8 cellular contexts compared by ENCODE assay signal in genomic region chr7:127107601-127108007, GRCh38.
A peak's percentile ranks its signal among the peaks of the same experiment; 100 is the strongest.
DNase-seq lines count a peak whose midpoint lies in the region; ATAC-seq and TF ChIP-seq lines count a peak whose summit lies in the region.

No MANE protein-coding gene starts in this region.

- no peak overlapping the region for H3K23ac ChIP-seq in mesendoderm (ENCODE audit: low read length)

- no CpG with 5 or more reads among the region's 5 CpGs for WGBS in mesendoderm (ENCODE audit: extremely low coverage, insufficient coverage, low lambda C conversion rate)

- no peaks in the 10 kb centered on the region for H3K36me3 ChIP-seq in Peyer's patch
- no peaks in the 10 kb centered on the region for H3K36me3 ChIP-seq in mesendoderm (ENCODE audit: control insufficient read depth, insufficient read depth, low read length)

- TF ChIP-seq CTCF in Peyer's patch (IDR thresholded peaks at IDR 0.05) = peak in 4 of 6 experiments; percentile 8 to 31 (median 26)

- H3K56ac ChIP-seq in mesendoderm (ENCODE audit: low read length) = no peak overlapping the region

- H3K4me1 ChIP-seq in Peyer's patch = no peaks in the 10 kb centered on the region
- no peaks in the 10 kb centered on the region for H3K4me1 ChIP-seq in mesendoderm (ENCODE audit: control insufficient read depth, low read depth, low read length)

- no peak overlapping the region for H3K9ac ChIP-seq in mesendoderm (ENCODE audit: low read length)

- H4K5ac ChIP-seq in mesendoderm (ENCODE audit: low read length) = no peak overlapping the region

- H3K4me3 ChIP-seq in Peyer's patch = no peak overlapping the region
- H3K4me3 ChIP-seq in mesendoderm (ENCODE audit: low read length) = no peak overlapping the region

- DNase-seq in ELR (ENCODE audit: low read depth) (peak; percentile 58), Peyer's patch (peak in 1 of 3 donors; percentile 49), cerebellar cortex (ENCODE audit: low spot score) (peak; percentile 31), mesendoderm (peak; percentile 86), GF-D8 (lab: John Stamatoyannopoulos, UW) (no peak), NCI-H2227 treated with DMSO at 0.1 percent for 48 hours (lab: John Stamatoyannopoulos, UW) (no peak)

- no peak overlapping the region for H4K8ac ChIP-seq in mesendoderm (ENCODE audit: low read depth, low read length)

- ATAC-seq in GM19455 (IDR thresholded peaks at IDR 0.05; ENCODE audit: unreplicated experiment) = peak; percentile 95
- ATAC-seq in HG03342 (IDR thresholded peaks at IDR 0.05; ENCODE audit: unreplicated experiment) = peak; percentile 90

- H3K27ac ChIP-seq in Peyer's patch = no peak overlapping the region
- no peak overlapping the region for H3K27ac ChIP-seq in mesendoderm (ENCODE audit: low read depth, low read length)

- H3K79me2 ChIP-seq in mesendoderm (ENCODE audit: control insufficient read depth, insufficient read depth, low read length) = no peaks in the 10 kb centered on the region

- no peak overlapping the region for H2BK120ac ChIP-seq in mesendoderm (ENCODE audit: low read depth, low read length)

- H3K27me3 ChIP-seq in Peyer's patch (no peaks in the 10 kb centered on the region), mesendoderm (ENCODE audit: insufficient read depth, low read length, poor library complexity) (no peaks in the 10 kb centered on the region)

- H3K79me1 ChIP-seq in mesendoderm (ENCODE audit: low read length) = no peaks in the 10 kb centered on the region

- TF ChIP-seq POLR2A in Peyer's patch (IDR thresholded peaks at IDR 0.05) = no peak

- no peak overlapping the region for H2BK15ac ChIP-seq in mesendoderm (replicated peaks; ENCODE audit: low read depth)

- H3K4me2 ChIP-seq in mesendoderm (ENCODE audit: low read length) = no peak overlapping the region

- H2AK5ac ChIP-seq in mesendoderm (ENCODE audit: low read length) = no peak overlapping the region

- H3K9me3 ChIP-seq in Peyer's patch = no peaks in the 10 kb centered on the region

- H3K4ac ChIP-seq in mesendoderm (ENCODE audit: low read depth, low read length) = no peak overlapping the region

- no peak overlapping the region for H2BK5ac ChIP-seq in mesendoderm (ENCODE audit: low read length)

- H3K18ac ChIP-seq in mesendoderm (ENCODE audit: low read length) = no peak overlapping the region

Comparison
In these comparisons a context has a peak if more than half of its experiments do, and no peak if none do; other contexts are left out.
1. DNase-seq: peak in ELR (single experiment), cerebellar cortex (single experiment) and mesendoderm (single experiment); none in GF-D8 (single experiment) and NCI-H2227 treated with DMSO at 0.1 percent for 48 hours (single experiment).